Comparison of ENCODE assay signal across 8 cellular contexts in genomic region chr5:134438641-134439621, GRCh38. TPM values are rescaled to one million over a fixed set of nuclear protein-coding genes. Genes with fewer than 3 reads are reported as not detected.
DNase-seq lines count a peak whose midpoint lies in the region; ATAC-seq and TF ChIP-seq lines count a peak whose summit lies in the region.

No MANE protein-coding gene starts in this region.

- intact Hi-C loops in activated CD4-positive, alpha-beta memory T cell treated with anti-CD3 and anti-CD28 coated beads for 36 hours (cut with micrococcal nuclease): no loop called here

- no peak for TF ChIP-seq CTCF in fibroblast of mammary gland (conservative IDR thresholded peaks at IDR 0.05; ENCODE audit: control insufficient read depth, insufficient read depth, low read depth, low read length)

- H3K27me3 Mint-ChIP-seq in activated CD4-positive, alpha-beta memory T cell treated with anti-CD3 and anti-CD28 coated beads for 36 hours: no peaks in the 10 kb centered on the region

- no peak overlapping the region for H3K4me3 ChIP-seq in fibroblast of mammary gland (ENCODE audit: control insufficient read depth, low read depth, low read length)

- CTCF ChIA-PET in activated CD4-positive, alpha-beta memory T cell treated with anti-CD3 and anti-CD28 coated beads for 36 hours (lab: Charles Lee): interaction anchor here (0.6 to 0.7 kb wide), 2 partner anchors 64 to 148 kb away, joined by 3 read pairs; no protein-coding TSS in a partner anchor

- H3K9me3 Mint-ChIP-seq in activated CD4-positive, alpha-beta memory T cell treated with anti-CD3 and anti-CD28 coated beads for 36 hours: no peaks in the 10 kb centered on the region

- POLR2A ChIA-PET in activated CD4-positive, alpha-beta memory T cell treated with anti-CD3 and anti-CD28 coated beads for 36 hours (lab: Charles Lee): no interaction called here

- peak; percentile 99 for DNase-seq in DMS53 (lab: John Stamatoyannopoulos, UW)
- DNase-seq in NCI-H510A treated with DMSO at 0.1 percent for 48 hours (lab: John Stamatoyannopoulos, UW): peak; percentile 99
- DNase-seq in fibroblast of mammary gland (ENCODE audit: low read depth): peak; percentile 98
- peak; percentile 79 for DNase-seq in non-pigmented ciliary epithelial cell (ENCODE audit: low read depth)
- DNase-seq in GM19240 (ENCODE audit: insufficient read length, low spot score): no peak
- DNase-seq in NCI-H1694 treated with DMSO at 0.1 percent for 48 hours (lab: John Stamatoyannopoulos, UW): no peak
- no peak for DNase-seq in activated CD4-positive, alpha-beta memory T cell treated with anti-CD3 and anti-CD28 coated beads for 36 hours

- H3K27ac Mint-ChIP-seq in activated CD4-positive, alpha-beta memory T cell treated with anti-CD3 and anti-CD28 coated beads for 36 hours: no peak overlapping the region

- no peak overlapping the region for H3K4me3 Mint-ChIP-seq in activated CD4-positive, alpha-beta memory T cell treated with anti-CD3 and anti-CD28 coated beads for 36 hours

- H3K4me1 Mint-ChIP-seq in activated CD4-positive, alpha-beta memory T cell treated with anti-CD3 and anti-CD28 coated beads for 36 hours (ENCODE audit: low read depth): peaks cover 20% of the 10 kb centered on the region

- no peaks in the 10 kb centered on the region for H3K36me3 Mint-ChIP-seq in activated CD4-positive, alpha-beta memory T cell treated with anti-CD3 and anti-CD28 coated beads for 36 hours

- ATAC-seq in GM18870 (IDR thresholded peaks at IDR 0.05; ENCODE audit: unreplicated experiment): no peak

RNA-seq across cellular contexts. Expression of gene CDKN2AIPNL, which starts 27.2 kb away (rescaled TPM):
- 10 to 100 TPM; 32.0 to 33.3 TPM for total RNA-seq in activated CD4-positive, alpha-beta memory T cell treated with anti-CD3 and anti-CD28 coated beads for 36 hours

Comparison
In these comparisons a context has a peak if more than half of its experiments do, and no peak if none do; other contexts are left out.
1. DNase-seq: peak in DMS53 (single experiment), NCI-H510A treated with DMSO at 0.1 percent for 48 hours (single experiment), fibroblast of mammary gland (single experiment) and non-pigmented ciliary epithelial cell (single experiment); none in GM19240 (single experiment), NCI-H1694 treated with DMSO at 0.1 percent for 48 hours (single experiment) and activated CD4-positive, alpha-beta memory T cell treated with anti-CD3 and anti-CD28 coated beads for 36 hours (single experiment).